Comparison of ENCODE assay signal across 1 cellular context in the genomic region with DNA sequence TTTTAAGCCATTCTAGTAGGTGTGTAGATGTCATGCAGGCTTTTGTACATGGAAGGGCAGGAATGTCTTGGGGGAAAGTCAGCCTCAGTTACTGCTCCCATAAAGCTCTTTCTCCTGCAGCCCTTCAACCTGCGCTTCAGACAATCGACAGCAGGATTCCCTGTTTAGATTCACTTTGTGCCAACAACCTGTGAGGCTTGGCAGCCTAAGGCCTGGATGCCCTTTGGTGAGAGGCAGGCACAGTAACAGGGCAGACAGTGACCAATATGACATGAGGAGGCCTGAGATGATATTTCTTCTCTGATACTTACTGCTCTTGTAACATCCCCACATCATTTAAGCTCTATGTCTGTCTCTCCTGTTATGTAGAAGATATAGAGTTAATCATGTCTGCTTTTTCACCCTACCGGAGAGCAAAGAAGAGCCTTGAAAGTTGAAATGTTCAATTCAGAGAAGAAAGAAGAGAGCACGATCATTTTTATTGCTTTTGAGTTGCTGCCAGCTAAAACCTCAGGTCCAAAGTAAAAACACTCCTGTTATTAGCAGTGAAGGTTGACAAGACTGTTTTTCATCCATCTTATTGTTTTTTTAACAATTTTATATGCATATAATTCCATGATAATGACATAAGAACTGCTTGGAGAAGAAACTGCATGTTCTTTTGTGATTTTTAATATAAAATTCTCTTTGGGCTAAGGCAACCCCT.
TF ChIP-seq lines count a peak whose summit lies in the region.

No MANE protein-coding gene starts in this region.

TF ChIP-seq in GM23338, 12 proteins besides CTCF, POLR2A, EP300 and RAD21 (continued from another document):
- TF ChIP-seq, protein P1, sequence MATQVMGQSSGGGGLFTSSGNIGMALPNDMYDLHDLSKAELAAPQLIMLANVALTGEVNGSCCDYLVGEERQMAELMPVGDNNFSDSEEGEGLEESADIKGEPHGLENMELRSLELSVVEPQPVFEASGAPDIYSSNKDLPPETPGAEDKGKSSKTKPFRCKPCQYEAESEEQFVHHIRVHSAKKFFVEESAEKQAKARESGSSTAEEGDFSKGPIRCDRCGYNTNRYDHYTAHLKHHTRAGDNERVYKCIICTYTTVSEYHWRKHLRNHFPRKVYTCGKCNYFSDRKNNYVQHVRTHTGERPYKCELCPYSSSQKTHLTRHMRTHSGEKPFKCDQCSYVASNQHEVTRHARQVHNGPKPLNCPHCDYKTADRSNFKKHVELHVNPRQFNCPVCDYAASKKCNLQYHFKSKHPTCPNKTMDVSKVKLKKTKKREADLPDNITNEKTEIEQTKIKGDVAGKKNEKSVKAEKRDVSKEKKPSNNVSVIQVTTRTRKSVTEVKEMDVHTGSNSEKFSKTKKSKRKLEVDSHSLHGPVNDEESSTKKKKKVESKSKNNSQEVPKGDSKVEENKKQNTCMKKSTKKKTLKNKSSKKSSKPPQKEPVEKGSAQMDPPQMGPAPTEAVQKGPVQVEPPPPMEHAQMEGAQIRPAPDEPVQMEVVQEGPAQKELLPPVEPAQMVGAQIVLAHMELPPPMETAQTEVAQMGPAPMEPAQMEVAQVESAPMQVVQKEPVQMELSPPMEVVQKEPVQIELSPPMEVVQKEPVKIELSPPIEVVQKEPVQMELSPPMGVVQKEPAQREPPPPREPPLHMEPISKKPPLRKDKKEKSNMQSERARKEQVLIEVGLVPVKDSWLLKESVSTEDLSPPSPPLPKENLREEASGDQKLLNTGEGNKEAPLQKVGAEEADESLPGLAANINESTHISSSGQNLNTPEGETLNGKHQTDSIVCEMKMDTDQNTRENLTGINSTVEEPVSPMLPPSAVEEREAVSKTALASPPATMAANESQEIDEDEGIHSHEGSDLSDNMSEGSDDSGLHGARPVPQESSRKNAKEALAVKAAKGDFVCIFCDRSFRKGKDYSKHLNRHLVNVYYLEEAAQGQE (IDR thresholded peaks at IDR 0.05; ENCODE audit: unreplicated experiment) = no peak
- no peak for TF ChIP-seq NANOG (IDR thresholded peaks at IDR 0.05; ENCODE audit: borderline replicate concordance)
- TF ChIP-seq ZNF114 (CRISPR knock-in tag; IDR thresholded peaks at IDR 0.05) = no peak
- no peak for TF ChIP-seq STAT1 (IDR thresholded peaks at IDR 0.05; ENCODE audit: unreplicated experiment)
- TF ChIP-seq CREB1 (CRISPR knock-in tag; IDR thresholded peaks at IDR 0.05; ENCODE audit: low read depth) = no peak
- TF ChIP-seq EZH2phosphoT487 (IDR thresholded peaks at IDR 0.05; ENCODE audit: unreplicated experiment) = no peak
- no peak for TF ChIP-seq ZNF462 (CRISPR knock-in tag; IDR thresholded peaks at IDR 0.05)
- TF ChIP-seq ZNF331 (CRISPR knock-in tag; IDR thresholded peaks at IDR 0.05; ENCODE audit: low read depth) = no peak
